Comparison of ENCODE assay signal across 30 cellular contexts in genomic region chr6:164185342-164185920, GRCh38.
DNase-seq lines count a peak whose midpoint lies in the region; ATAC-seq and TF ChIP-seq lines count a peak whose summit lies in the region.
"Had no signal": no experiment of that assay in that cellular context is flagged by ENCODE, and none has a peak within 500 bp of the region (broad histone marks: within the 10 kb centered on the region; RNA-seq: fewer than 3 reads in every experiment).

No MANE protein-coding gene starts in this region.

- DNase-seq in COR-L47 (lab: John Stamatoyannopoulos, UW) (peak; percentile 39), NCI-H146 treated with DMSO at 0.1 percent for 48 hours (lab: John Stamatoyannopoulos, UW; ENCODE audit: unreplicated experiment) (peak; percentile 92), glutamatergic neuron (peak; percentile 46), psoas muscle (no peak), NCI-H345 treated with DMSO at 0.1 percent for 48 hours (lab: John Stamatoyannopoulos, UW; ENCODE audit: unreplicated experiment) (no peak)
- DNase-seq: activated CD4-positive, alpha-beta T cell treated with anti-CD3 and anti-CD28 coated beads, Interleukin-2, amount 50 U/mL, for 4 hours; activated CD8-positive, alpha-beta memory T cell treated with anti-CD3 and anti-CD28 coated beads, Interleukin-2, amount 10 ng/mL, durations not matched to agents 7 days and 5 days; activated gamma-delta T cell; activated naive CD8-positive, alpha-beta T cell treated with anti-CD3 and anti-CD28 coated beads, Interleukin-2, amount 10 ng/mL, durations not matched to agents 7 days and 5 days; activated T-cell treated with anti-CD3 and anti-CD28 coated beads, Interleukin-2, amount 50 U/mL, for 4 hours; aorta; CD4-positive, alpha-beta memory T cell; effector CD4-positive, alpha-beta T cell; immature natural killer cell; left cardiac atrium; mesenchymal stem cell; MM.1S; NCI-H1436 treated with DMSO at 0.1 percent for 48 hours; NCI-H510A; Right ventricle myocardium superior; stimulated activated naive CD8-positive, alpha-beta T cell treated with anti-CD3 and anti-CD28 coated beads, Interleukin-15, Interleukin-2, amounts not matched to agents 100 U/mL and 50 U/mL, for 24 hours; T-helper 2 cell; testis had no signal

- no peak overlapping the region for H3K27ac ChIP-seq in psoas muscle
- H3K27ac ChIP-seq: skin epidermis, testis had no signal

- 43 to 54% (median 46%) methylated on average over 9 of the region's 9 CpGs for WGBS in psoas muscle, 3 donors

- ATAC-seq in psoas muscle (peak; percentile 50 to 63 (median 56)), GM19324 (IDR thresholded peaks at IDR 0.05; ENCODE audit: low FRiP score, unreplicated experiment) (no peak), GM21529 (IDR thresholded peaks at IDR 0.05; ENCODE audit: unreplicated experiment) (no peak)
- ATAC-seq: activated CD4-positive, CD25-positive, alpha-beta regulatory T cell treated with anti-CD3 and anti-CD28 coated beads, Interleukin-2, amount 50 U/mL, for 24 hours; activated CD8-positive, alpha-beta memory T cell treated with anti-CD3 and anti-CD28 coated beads, Interleukin-2, amount 10 ng/mL, durations not matched to agents 7 days and 5 days; activated T-cell treated with anti-CD3 and anti-CD28 coated beads, Interleukin-2, amount 50 U/mL, for 4 hours; GM12878; left cardiac atrium; Panc1; stimulated activated naive CD8-positive, alpha-beta T cell treated with anti-CD3 and anti-CD28 coated beads, Interleukin-15, Interleukin-2, amounts not matched to agents 100 U/mL and 50 U/mL, for 24 hours had no signal

- H3K9me3 Mint-ChIP-seq in glutamatergic neuron (ENCODE audit: unreplicated experiment): peaks cover 1% of the 10 kb centered on the region
- H3K9me3 Mint-ChIP-seq: activated naive CD8-positive, alpha-beta T cell treated with anti-CD3 and anti-CD28 coated beads, Interleukin-2, amount 10 ng/mL, durations not matched to agents 7 days and 5 days; activated T-cell treated with anti-CD3 and anti-CD28 coated beads, Interleukin-2, amount 50 U/mL, for 4 hours; immature natural killer cell had no signal

- H3K27ac Mint-ChIP-seq in glutamatergic neuron (ENCODE audit: unreplicated experiment): no peak overlapping the region
- H3K27ac Mint-ChIP-seq: activated CD8-positive, alpha-beta memory T cell treated with anti-CD3 and anti-CD28 coated beads, Interleukin-2, amount 10 ng/mL, durations not matched to agents 7 days and 5 days; activated naive CD8-positive, alpha-beta T cell treated with anti-CD3 and anti-CD28 coated beads, Interleukin-2, amount 10 ng/mL, durations not matched to agents 7 days and 5 days; B cell; CD4-positive, alpha-beta memory T cell; immature natural killer cell had no signal

- intact Hi-C loops in psoas muscle (cut with DNase I): no loop called here

- peaks cover 2% of the 10 kb centered on the region for H3K27me3 Mint-ChIP-seq in glutamatergic neuron (ENCODE audit: unreplicated experiment)
- H3K27me3 Mint-ChIP-seq: activated CD8-positive, alpha-beta memory T cell treated with anti-CD3 and anti-CD28 coated beads, Interleukin-2, amount 10 ng/mL, durations not matched to agents 7 days and 5 days; activated naive CD8-positive, alpha-beta T cell treated with anti-CD3 and anti-CD28 coated beads, Interleukin-2, amount 10 ng/mL, durations not matched to agents 7 days and 5 days; B cell had no signal

- TF ChIP-seq CTCF in glutamatergic neuron (IDR thresholded peaks at IDR 0.05; ENCODE audit: partially characterized antibody, unreplicated experiment) (no peak), psoas muscle (IDR thresholded peaks at IDR 0.05) (no peak)

- peaks cover 6% of the 10 kb centered on the region for H3K36me3 Mint-ChIP-seq in glutamatergic neuron (ENCODE audit: unreplicated experiment)
- H3K36me3 Mint-ChIP-seq: activated CD8-positive, alpha-beta memory T cell treated with anti-CD3 and anti-CD28 coated beads, Interleukin-2, amount 10 ng/mL, durations not matched to agents 7 days and 5 days; activated naive CD8-positive, alpha-beta T cell treated with anti-CD3 and anti-CD28 coated beads, Interleukin-2, amount 10 ng/mL, durations not matched to agents 7 days and 5 days; CD4-positive, alpha-beta memory T cell; immature natural killer cell had no signal

- no peaks in the 10 kb centered on the region for H3K27me3 ChIP-seq in psoas muscle (ENCODE audit: insufficient read depth in 3 of 3, low read length in 2 of 3)
- H3K27me3 ChIP-seq: testis had no signal

- H3K4me1 ChIP-seq in psoas muscle: no peaks in the 10 kb centered on the region
- H3K4me1 ChIP-seq: testis had no signal

- H3K4me3 Mint-ChIP-seq in glutamatergic neuron (ENCODE audit: unreplicated experiment): no peak overlapping the region
- H3K4me3 Mint-ChIP-seq: activated CD8-positive, alpha-beta memory T cell treated with anti-CD3 and anti-CD28 coated beads, Interleukin-2, amount 10 ng/mL, durations not matched to agents 7 days and 5 days; activated naive CD8-positive, alpha-beta T cell treated with anti-CD3 and anti-CD28 coated beads, Interleukin-2, amount 10 ng/mL, durations not matched to agents 7 days and 5 days; activated T-cell treated with anti-CD3 and anti-CD28 coated beads, Interleukin-2, amount 50 U/mL, for 4 hours; B cell; CD4-positive, alpha-beta memory T cell; immature natural killer cell had no signal

- H3K4me3 ChIP-seq in psoas muscle: no peak overlapping the region
- H3K4me3 ChIP-seq: GM12878, skin epidermis, testis had no signal

- no peaks in the 10 kb centered on the region for H3K36me3 ChIP-seq in psoas muscle (ENCODE audit: insufficient read depth in 1 of 2, low read depth in 1 of 2)

- H3K9me3 ChIP-seq in psoas muscle: no peaks in the 10 kb centered on the region
- H3K9me3 ChIP-seq: testis had no signal

- H3K4me1 Mint-ChIP-seq in glutamatergic neuron (ENCODE audit: low read depth, unreplicated experiment): peaks cover 24% of the 10 kb centered on the region
- H3K4me1 Mint-ChIP-seq: activated CD8-positive, alpha-beta memory T cell treated with anti-CD3 and anti-CD28 coated beads, Interleukin-2, amount 10 ng/mL, durations not matched to agents 7 days and 5 days; activated naive CD8-positive, alpha-beta T cell treated with anti-CD3 and anti-CD28 coated beads, Interleukin-2, amount 10 ng/mL, durations not matched to agents 7 days and 5 days; B cell; CD4-positive, alpha-beta memory T cell; immature natural killer cell had no signal

Comparison
In these comparisons a context has a peak if more than half of its experiments do, and no peak if none do; other contexts are left out.
1. DNase-seq: peak in COR-L47 (single experiment), NCI-H146 treated with DMSO at 0.1 percent for 48 hours (single experiment) and glutamatergic neuron (single experiment); none in psoas muscle (0 of 2) and NCI-H345 treated with DMSO at 0.1 percent for 48 hours (single experiment).
2. ATAC-seq: peak in psoas muscle (4 of 4); none in GM19324 (single experiment) and GM21529 (single experiment).